In genomic region chr6:17972074-17972966, GRCh38 we compare ENCODE assay signal across 9 cellular contexts. TPM values are rescaled to one million over a fixed set of nuclear protein-coding genes. Genes with fewer than 3 reads are reported as not detected.
DNase-seq lines count a peak whose midpoint lies in the region; ATAC-seq, FAIRE-seq and TF ChIP-seq lines count a peak whose summit lies in the region.
"Had no signal": no experiment of that assay in that cellular context is flagged by ENCODE, and none has a peak within 500 bp of the region (broad histone marks: within the 10 kb centered on the region; RNA-seq: fewer than 3 reads in every experiment).

No MANE protein-coding gene starts in this region.

- 88% methylated on average over 7 of the region's 7 CpGs for WGBS in A549 (ENCODE audit: missing lambda C conversion rate)
- WGBS in adrenal gland, 4 donors, result 73 to 78% (median 75%) methylated on average over 7 of the region's 7 CpGs
- 57 to 66% methylated on average over 7 of the region's 7 CpGs for WGBS in tibial nerve, 2 donors

- FAIRE-seq in A549 (lab: Jason Lieb, UNC), result no peak

- H3K79me2 ChIP-seq in PC-3 (ENCODE audit: low read length), result peaks cover 53% of the 10 kb centered on the region

- TF ChIP-seq CTCF in A549 (IDR thresholded peaks at IDR 0.05) (no peak), PC-3 (conservative IDR thresholded peaks at IDR 0.05; ENCODE audit: low read depth, low read length) (no peak), adrenal gland (IDR thresholded peaks at IDR 0.05) (no peak), RWPE1 (conservative IDR thresholded peaks at IDR 0.05; ENCODE audit: low read depth) (no peak), tibial nerve (IDR thresholded peaks at IDR 0.05) (no peak)

- no peak for ATAC-seq in A549
- ATAC-seq in PC-3, result no peak
- ATAC-seq in HG02623 (IDR thresholded peaks at IDR 0.05; ENCODE audit: unreplicated experiment), result no peak

- H3K36me3 ChIP-seq in PC-3 (ENCODE audit: low read depth, low read length) (no peaks in the 10 kb centered on the region), muscle layer of colon (ENCODE audit: insufficient read depth, low read length) (no peaks in the 10 kb centered on the region), adrenal gland (replicated peaks in 1 of 2) (no peaks in the 10 kb centered on the region), tibial nerve (no peaks in the 10 kb centered on the region)

- POLR2A ChIA-PET in A549 (lab: Yijun Ruan, JAX), result interaction anchor here (0.6 kb wide), 1 partner anchor 1321 kb away, joined by 4 read pairs; no protein-coding TSS in a partner anchor
- POLR2A ChIA-PET in PC-3 (lab: Charles Lee; ENCODE audit: unreplicated experiment), result no interaction called here
- POLR2A ChIA-PET in RWPE1 (lab: Yijun Ruan, JAX; ENCODE audit: low non-redundant PET), result interaction anchor here (0.7 kb wide), 1 partner anchor 425 kb away, joined by 5 read pairs; no protein-coding TSS in a partner anchor

- H3K4me2 ChIP-seq in A549 (peak overlapping the region; percentile 62), PC-3 (ENCODE audit: low read length) (peak overlapping the region; percentile 47)

- no peaks in the 10 kb centered on the region for H3K9me2 ChIP-seq in PC-3 (replicated peaks; ENCODE audit: low read length)

- TF ChIP-seq EP300 in A549 (IDR thresholded peaks at IDR 0.05), result no peak
- no peak for TF ChIP-seq EP300 in tibial nerve (IDR thresholded peaks at IDR 0.05)

- H2AFZ ChIP-seq in PC-3 (ENCODE audit: low read length), result no peak overlapping the region

- H3K4me1 ChIP-seq in A549 (peaks cover 43% of the 10 kb centered on the region), PC-3 (ENCODE audit: insufficient read depth, low read length) (peaks cover 30% of the 10 kb centered on the region), muscle layer of colon (ENCODE audit: insufficient read depth, low read length) (peaks cover 51% of the 10 kb centered on the region), adrenal gland (replicated peaks in 1 of 2) (peaks cover 12 to 16% of the 10 kb centered on the region in 2 donors), tibial nerve (peaks cover 0 to 65% (median 9%) of the 10 kb centered on the region in 4 donors)

- CTCF ChIA-PET in A549 (lab: Yijun Ruan, JAX), result interaction anchor here (0.6 kb wide), 1 partner anchor 10 kb away, joined by 4 read pairs; no protein-coding TSS in a partner anchor
- CTCF ChIA-PET in PC-3 (lab: Charles Lee), result no interaction called here
- CTCF ChIA-PET in RWPE1 (lab: Yijun Ruan, JAX), result interaction anchor here (0.6 kb wide), 1 partner anchor 148 kb away, joined by 3 read pairs; no protein-coding TSS in a partner anchor

- no TSS peak for BruUV-seq in PC-3 (replicated peaks; lab: Mats Ljungman, UMichigan)

- H3K27ac ChIP-seq in A549 (peak overlapping the region; percentile 62 to 72), PC-3 (ENCODE audit: low read length) (peak overlapping the region; percentile 60), epithelial cell of prostate (peak overlapping the region; percentile 71), muscle layer of colon (ENCODE audit: low read depth, low read length) (peak overlapping the region; percentile 28), adrenal gland (no peak overlapping the region), RWPE1 (no peak overlapping the region), tibial nerve (peak overlapping the region in 1 of 4 donors; percentile 52)

- H3K27me3 ChIP-seq in PC-3 (ENCODE audit: low read length) (no peaks in the 10 kb centered on the region), muscle layer of colon (ENCODE audit: control insufficient read depth in 1 of 2, insufficient read depth in 2 of 2, low read length in 2 of 2) (no peaks in the 10 kb centered on the region), adrenal gland (no peaks in the 10 kb centered on the region), tibial nerve (no peaks in the 10 kb centered on the region)

- intact Hi-C loops in PC-3 (cut with micrococcal nuclease), result no loop called here
- intact Hi-C loops in adrenal gland (cut with DNase I), result no loop called here

- H3K9me3 ChIP-seq in A549 (no peaks in the 10 kb centered on the region), PC-3 (ENCODE audit: low read length) (no peaks in the 10 kb centered on the region), muscle layer of colon (ENCODE audit: low read length) (no peaks in the 10 kb centered on the region), adrenal gland (replicated peaks in 1 of 3) (no peaks in the 10 kb centered on the region), tibial nerve (no peaks in the 10 kb centered on the region)

- H3K9ac ChIP-seq in PC-3 (ENCODE audit: low read length) (no peak overlapping the region), muscle layer of colon (ENCODE audit: low read length) (peak overlapping the region; percentile 26)

- no peak for TF ChIP-seq RAD21 in A549 (conservative IDR thresholded peaks at IDR 0.05 in 1 of 2, IDR thresholded peaks at IDR 0.05 in 1 of 2)

- H3K4me3 ChIP-seq in A549 (no peak overlapping the region), PC-3 (ENCODE audit: low read length) (no peak overlapping the region), muscle layer of colon (ENCODE audit: low read depth in 1 of 2, low read length in 2 of 2) (no peak overlapping the region), adrenal gland (no peak overlapping the region), tibial nerve (no peak overlapping the region)

- no peaks in the 10 kb centered on the region for H3F3A ChIP-seq in PC-3 (ENCODE audit: low read length, unreplicated experiment)

- DNase-seq in A549 (ENCODE audit: low read depth in 1 of 2, low spot score in 1 of 2) (no peak), PC-3 (no peak), epithelial cell of prostate (ENCODE audit: low read depth, low spot score) (no peak), adrenal gland (no peak), RWPE1 (ENCODE audit: low spot score) (no peak), tibial nerve (ENCODE audit: low spot score in 2 of 2) (no peak)
- DNase-seq: NCI-H510A treated with DMSO at 0.1 percent for 48 hours had no signal

- TF ChIP-seq POLR2A in A549 (IDR thresholded peaks at IDR 0.05; ENCODE audit: low read length) (no peak), adrenal gland (IDR thresholded peaks at IDR 0.05) (no peak), tibial nerve (IDR thresholded peaks at IDR 0.05) (no peak)

- no peaks in the 10 kb centered on the region for H4K20me1 ChIP-seq in PC-3 (ENCODE audit: low read length)

TF ChIP-seq in A549, 52 proteins besides CTCF, POLR2A, EP300 and RAD21:
- TF ChIP-seq HOXA7 (CRISPR knock-in tag; IDR thresholded peaks at IDR 0.05) (no peak), MAFK (IDR thresholded peaks at IDR 0.05; ENCODE audit: partially characterized antibody) (peak; percentile 28)

RNA-seq across cellular contexts. Expression of gene KIF13A, which starts 15.1 kb away (rescaled TPM):
- polyA plus RNA-seq in A549 (2011; rRNA removed), result 38.4 and 39.4 TPM in 2 replicates
- 14.4 and 16.7 TPM in 2 replicates for polyA plus RNA-seq in A549 (2012; cell fraction: cytosol; rRNA removed)
- polyA plus RNA-seq in A549 (2012; cell fraction: nucleus; rRNA removed), result 9.6 and 14.6 TPM in 2 replicates
- polyA plus RNA-seq in A549 (2017; fragmentation: RNase III; extraction: RNeasy Plus Mini Kit Qiagen cat#74134 plus additional on column Dnase treatment), result 28.3 to 30.2 TPM (median 28.6 TPM) in 3 replicates
- polyA minus RNA-seq in A549 (2011; rRNA and poly(A)+ RNA removed), result 40.1 and 42.6 TPM in 2 replicates
- 21.3 and 27.1 TPM in 2 replicates for total RNA-seq in PC-3 (2014; rRNA removed)
- total RNA-seq in adrenal gland, result 10 to 100 TPM; 27.3 to 91.6 (median 57.6) TPM
- 10 to 100 TPM; 17.4 to 25.3 (median 17.9) TPM for polyA plus RNA-seq in adrenal gland
- 10 to 100 TPM; 31.8 to 71.9 (median 48.0) TPM for total RNA-seq in tibial nerve

Comparison
In these comparisons a context has a peak if more than half of its experiments do, and no peak if none do; other contexts are left out.
1. H3K27ac ChIP-seq: peak in A549 (2 of 2), PC-3 (single experiment), epithelial cell of prostate (single experiment) and muscle layer of colon (single experiment); none in adrenal gland (0 of 5) and RWPE1 (single experiment).